In the genomic region with DNA sequence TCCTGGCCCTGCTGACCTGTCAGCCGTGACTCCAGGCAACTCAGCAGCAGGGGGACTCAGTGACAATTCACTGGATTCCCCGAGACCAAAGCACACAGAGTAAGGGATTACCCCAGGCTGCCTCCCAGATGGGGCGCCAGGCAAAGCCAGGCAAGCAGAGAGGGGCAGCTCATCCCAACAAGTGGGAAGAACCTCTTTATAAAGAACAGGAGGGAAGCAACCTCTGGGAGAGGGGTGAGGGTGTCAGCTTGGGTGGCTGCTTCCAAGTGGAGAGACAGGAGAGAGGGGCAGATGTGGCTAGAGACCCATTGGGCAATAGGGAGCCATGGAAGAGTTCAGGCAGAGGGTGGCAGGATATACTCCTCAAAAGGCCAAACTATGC, we compare ENCODE assay signal across 33 cellular contexts. TPM values are rescaled to one million over a fixed set of nuclear protein-coding genes. Genes with fewer than 3 reads are reported as not detected.
"Had no signal": no experiment of that assay in that cellular context is flagged by ENCODE, and none has a peak within 500 bp of the region (broad histone marks: within the 10 kb centered on the region; RNA-seq: fewer than 3 reads in every experiment).

No MANE protein-coding gene starts in this region.

- H3K27ac Mint-ChIP-seq: immature natural killer cell; mesothelial cell of epicardium; natural killer cell treated with Interleukin-12 subunit alpha and Interleukin-12 subunit beta and Interleukin-15 and Interleukin-18, amount 100 ng/mL, for 72 hours; stimulated activated memory B cell treated with anti-CD40 and anti-IgM and Interleukin-4, amounts not matched to agents 10 μg/mL and 1 μg/mL and 100 μg/mL, for 72 hours had no signal

- H3K4me1 ChIP-seq: esophagus muscularis mucosa, foreskin keratinocyte, gastroesophageal sphincter, heart right ventricle, prostate gland, spleen, tibial nerve, upper lobe of left lung had no signal

- H3K36me3 ChIP-seq: esophagus muscularis mucosa, gastroesophageal sphincter, heart right ventricle, prostate gland, spleen, thoracic aorta, tibial nerve, upper lobe of left lung had no signal

- H3K36me3 Mint-ChIP-seq: mesothelial cell of epicardium had no signal

- H3K27ac ChIP-seq: coronary artery, esophagus muscularis mucosa, foreskin keratinocyte, gastroesophageal sphincter, heart right ventricle, prostate gland, skin epidermis, spleen, thoracic aorta, tibial nerve, upper lobe of left lung had no signal

- H3K4me3 Mint-ChIP-seq: immature natural killer cell; mesothelial cell of epicardium; natural killer cell treated with Interleukin-12 subunit alpha and Interleukin-12 subunit beta and Interleukin-15 and Interleukin-18, amount 100 ng/mL, for 72 hours; neural crest cell; stimulated activated memory B cell treated with anti-CD40 and anti-IgM and Interleukin-4, amounts not matched to agents 10 μg/mL and 1 μg/mL and 100 μg/mL, for 72 hours had no signal

- DNase-seq: dermis blood vessel endothelial cell; effector memory CD4-positive, alpha-beta T cell; foreskin keratinocyte; heart right ventricle; hippocampal formation; immature natural killer cell; islet precursor cell; mesenchymal stem cell; naive B cell; right cardiac atrium; stimulated activated CD4-positive, alpha-beta T cell treated with anti-CD3 and anti-CD28 coated beads, Interleukin-4, amount 100 ng/mL, for 4 hours; stimulated activated naive CD8-positive, alpha-beta T cell treated with anti-CD3 and anti-CD28 coated beads, Interleukin-15, Interleukin-2, amounts not matched to agents 100 U/mL and 50 U/mL, for 24 hours had no signal

- H3K27me3 ChIP-seq: esophagus muscularis mucosa, gastroesophageal sphincter, tibial nerve, upper lobe of left lung had no signal

- FAIRE-seq: endothelial cell of umbilical vein, urothelium cell line had no signal

- ATAC-seq: foreskin keratinocyte; gastroesophageal sphincter; mucosa of descending colon; stimulated activated naive CD8-positive, alpha-beta T cell treated with anti-CD3 and anti-CD28 coated beads, Interleukin-15, Interleukin-2, amounts not matched to agents 100 U/mL and 50 U/mL, for 24 hours had no signal

- H3K9me3 ChIP-seq: prostate gland, thoracic aorta had no signal

- H3K4me1 Mint-ChIP-seq: immature natural killer cell; mesothelial cell of epicardium; naive B cell; neural crest cell; stimulated activated memory B cell treated with anti-CD40 and anti-IgM and Interleukin-4, amounts not matched to agents 10 μg/mL and 1 μg/mL and 100 μg/mL, for 72 hours had no signal

- H3K4me3 ChIP-seq: coronary artery, esophagus muscularis mucosa, gastroesophageal sphincter, heart right ventricle, mucosa of descending colon, prostate gland, skin epidermis, spleen, thoracic aorta, tibial nerve, upper lobe of left lung had no signal

RNA-seq across cellular contexts. Expression of a gene that starts 1.2 kb away (rescaled TPM):
- total RNA-seq: dermis blood vessel endothelial cell; endothelial cell of umbilical vein; epithelial cell of proximal tubule; esophagus muscularis mucosa; fibroblast of lung; foreskin keratinocyte; gastroesophageal sphincter; heart right ventricle; lung microvascular endothelial cell; mesothelial cell of epicardium; mucosa of descending colon; natural killer cell treated with Interleukin-12 subunit alpha and Interleukin-12 subunit beta and Interleukin-15 and Interleukin-18, amount 100 ng/mL, for 72 hours; neural crest cell; osteocyte; prostate gland; renal cortical epithelial cell; right cardiac atrium; spleen; thoracic aorta; upper lobe of left lung had no signal
- polyA plus RNA-seq: endothelial cell of umbilical vein, fibroblast of lung, foreskin keratinocyte, heart right ventricle, immature natural killer cell, right cardiac atrium, spleen had no signal

RNA-seq across cellular contexts. Expression of a gene that starts 36.5 kb away (rescaled TPM):
- total RNA-seq: dermis blood vessel endothelial cell; endothelial cell of umbilical vein; esophagus muscularis mucosa; fibroblast of lung; foreskin keratinocyte; gastroesophageal sphincter; heart right ventricle; lung microvascular endothelial cell; natural killer cell treated with Interleukin-12 subunit alpha and Interleukin-12 subunit beta and Interleukin-15 and Interleukin-18, amount 100 ng/mL, for 72 hours; osteocyte; prostate gland; renal cortical epithelial cell; right cardiac atrium; thoracic aorta; tibial nerve; upper lobe of left lung had no signal
- polyA plus RNA-seq: endothelial cell of umbilical vein, fibroblast of lung, foreskin keratinocyte, heart right ventricle, immature natural killer cell, right cardiac atrium had no signal
